26 cellular contexts compared by ENCODE assay signal in the genomic region with DNA sequence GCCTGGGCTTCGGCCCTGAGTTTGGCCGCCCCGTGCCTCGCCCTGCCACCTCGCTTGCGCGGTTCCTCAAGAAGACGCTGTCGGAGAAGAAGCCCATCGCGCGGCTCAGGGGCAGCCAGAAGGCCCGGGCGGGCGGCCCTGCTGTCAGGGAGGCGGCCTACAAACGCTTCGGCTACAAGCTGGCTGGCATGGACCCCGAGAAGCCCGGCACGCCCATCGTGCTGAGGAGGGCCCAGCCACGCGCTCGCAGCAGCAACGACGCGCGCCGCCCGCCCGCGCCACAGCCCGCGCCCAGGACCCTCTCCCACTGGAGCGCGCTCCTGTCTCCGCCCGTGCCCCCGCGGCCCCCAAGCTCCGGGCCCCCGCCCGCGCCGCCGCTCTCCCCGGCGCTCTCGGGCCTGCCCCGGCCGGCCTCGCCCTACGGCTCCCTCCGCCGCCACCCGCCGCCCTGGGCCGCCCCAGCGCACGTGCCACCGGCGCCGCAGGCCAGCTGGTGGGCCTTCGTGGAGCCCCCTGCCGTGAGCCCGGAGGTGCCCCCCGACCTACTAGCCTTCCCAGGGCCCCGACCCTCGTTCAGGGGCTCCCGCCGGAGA.
"Had no signal": no experiment of that assay in that cellular context is flagged by ENCODE, and none has a peak within 500 bp of the region (broad histone marks: within the 10 kb centered on the region; RNA-seq: fewer than 3 reads in every experiment).

No MANE protein-coding gene starts in this region.

- H3K27ac ChIP-seq: stomach, suprapubic skin, thoracic aorta, thyroid gland, tibial artery, tibial nerve, transverse colon, upper lobe of left lung, upper lobe of right lung, uterus, vagina had no signal

- DNase-seq: stimulated activated CD4-positive, alpha-beta T cell treated with anti-CD3 and anti-CD28 coated beads, Interleukin-1b, Interleukin-23, amount 100 ng/mL, for 48 hours; stimulated activated CD4-positive, alpha-beta T cell treated with anti-CD3 and anti-CD28 coated beads, Interleukin-2, amount 100 ng/mL, for 24 hours; stimulated activated CD4-positive, alpha-beta T cell treated with anti-CD3 and anti-CD28 coated beads, Interleukin-2, amount 100 ng/mL, for 48 hours; stimulated activated CD4-positive, alpha-beta T cell treated with anti-CD3 and anti-CD28 coated beads, Interleukin-4, amount 100 ng/mL, for 1 hour; stimulated activated CD4-positive, alpha-beta T cell treated with anti-CD3 and anti-CD28 coated beads, Interleukin-4, amount 100 ng/mL, for 24 hours; stimulated activated CD4-positive, alpha-beta T cell treated with anti-CD3 and anti-CD28 coated beads, Interleukin-4, amount 100 ng/mL, for 4 hours; stimulated activated CD8-positive, alpha-beta memory T cell treated with anti-CD3 and anti-CD28 coated beads, Interleukin-4, amount 100 ng/mL, for 48 hours; stimulated activated naive B cell treated with anti-CD40 and anti-IgM and Interleukin-4, amounts not matched to agents 10 μg/mL and 1 μg/mL and 100 μg/mL, for 72 hours; stimulated activated naive CD4-positive, alpha-beta T cell; stimulated activated naive CD4-positive, alpha-beta T cell treated with Interleukin-2 at 50 U/mL for 16 hours; stomach; substantia nigra; thyroid gland; tibial artery; transverse colon; trophoblast cell; upper lobe of right lung; uterus had no signal

- H3K9me3 Mint-ChIP-seq: stimulated activated naive CD8-positive, alpha-beta T cell treated with anti-CD3 and anti-CD28 coated beads, Interleukin-15, Interleukin-2, amounts not matched to agents 100 ng/mL and 50 ng/mL, for 24 hours; type B pancreatic cell had no signal

- H3K27ac Mint-ChIP-seq: stimulated activated effector memory CD8-positive, alpha-beta T cell treated with anti-CD3 and anti-CD28 coated beads, Interleukin-12 subunit alpha, Interleukin-12 subunit beta, amount 100 ng/mL, for 72 hours; stimulated activated naive B cell treated with anti-CD40 and anti-IgM and Interleukin-4, amounts not matched to agents 10 μg/mL and 1 μg/mL and 100 μg/mL, for 72 hours; stimulated activated naive CD8-positive, alpha-beta T cell treated with anti-CD3 and anti-CD28 coated beads, Interleukin-15, Interleukin-2, amounts not matched to agents 100 ng/mL and 50 ng/mL, for 24 hours; type B pancreatic cell had no signal

- H3K36me3 Mint-ChIP-seq: stimulated activated effector memory CD8-positive, alpha-beta T cell treated with anti-CD3 and anti-CD28 coated beads, Interleukin-12 subunit alpha, Interleukin-12 subunit beta, amount 100 ng/mL, for 72 hours; stimulated activated naive B cell treated with anti-CD40 and anti-IgM and Interleukin-4, amounts not matched to agents 10 μg/mL and 1 μg/mL and 100 μg/mL, for 72 hours; type B pancreatic cell had no signal

- H3K9me3 ChIP-seq: suprapubic skin, thoracic aorta, thyroid gland, transverse colon, upper lobe of right lung, uterus, vagina had no signal

- H3K4me1 ChIP-seq: stomach, suprapubic skin, thyroid gland, tibial artery, tibial nerve, transverse colon, upper lobe of left lung, upper lobe of right lung, uterus, vagina had no signal

- H3K27me3 ChIP-seq: suprapubic skin, thyroid gland, tibial nerve, transverse colon, upper lobe of left lung, upper lobe of right lung, uterus, vagina had no signal

- H3K36me3 ChIP-seq: stomach, suprapubic skin, thoracic aorta, thyroid gland, tibial artery, tibial nerve, transverse colon, upper lobe of left lung, upper lobe of right lung, uterus, vagina had no signal

- H3K4me3 ChIP-seq: stomach, suprapubic skin, thoracic aorta, thyroid gland, tibial artery, tibial nerve, transverse colon, upper lobe of left lung, upper lobe of right lung, uterus, vagina had no signal

- ATAC-seq: stimulated activated effector memory CD8-positive, alpha-beta T cell treated with anti-CD3 and anti-CD28 coated beads, Interleukin-12 subunit alpha, Interleukin-12 subunit beta, amount 100 ng/mL, for 72 hours; stimulated activated naive B cell treated with anti-CD40 and anti-IgM and Interleukin-4, amounts not matched to agents 10 μg/mL and 1 μg/mL and 100 μg/mL, for 72 hours; upper lobe of right lung had no signal

- H3K4me3 Mint-ChIP-seq: stimulated activated effector memory CD8-positive, alpha-beta T cell treated with anti-CD3 and anti-CD28 coated beads, Interleukin-12 subunit alpha, Interleukin-12 subunit beta, amount 100 ng/mL, for 72 hours; stimulated activated naive B cell treated with anti-CD40 and anti-IgM and Interleukin-4, amounts not matched to agents 10 μg/mL and 1 μg/mL and 100 μg/mL, for 72 hours; stimulated activated naive CD8-positive, alpha-beta T cell treated with anti-CD3 and anti-CD28 coated beads, Interleukin-15, Interleukin-2, amounts not matched to agents 100 ng/mL and 50 ng/mL, for 24 hours; type B pancreatic cell had no signal

- H3K4me1 Mint-ChIP-seq: stimulated activated effector memory CD8-positive, alpha-beta T cell treated with anti-CD3 and anti-CD28 coated beads, Interleukin-12 subunit alpha, Interleukin-12 subunit beta, amount 100 ng/mL, for 72 hours; stimulated activated naive B cell treated with anti-CD40 and anti-IgM and Interleukin-4, amounts not matched to agents 10 μg/mL and 1 μg/mL and 100 μg/mL, for 72 hours had no signal

- H3K27me3 Mint-ChIP-seq: stimulated activated naive B cell treated with anti-CD40 and anti-IgM and Interleukin-4, amounts not matched to agents 10 μg/mL and 1 μg/mL and 100 μg/mL, for 72 hours; stimulated activated naive CD8-positive, alpha-beta T cell treated with anti-CD3 and anti-CD28 coated beads, Interleukin-15, Interleukin-2, amounts not matched to agents 100 ng/mL and 50 ng/mL, for 24 hours; type B pancreatic cell had no signal
